9 cellular contexts compared by ENCODE assay signal in genomic region chr14:103819503-103820307, GRCh38. TPM values are rescaled to one million over a fixed set of nuclear protein-coding genes. Genes with fewer than 3 reads are reported as not detected.
DNase-seq lines count a peak whose midpoint lies in the region; ATAC-seq and TF ChIP-seq lines count a peak whose summit lies in the region.
"Had no signal": no experiment of that assay in that cellular context is flagged by ENCODE, and none has a peak within 500 bp of the region (broad histone marks: within the 10 kb centered on the region; RNA-seq: fewer than 3 reads in every experiment).

No MANE protein-coding gene starts in this region.

- CTCF ChIA-PET in Caco-2 (lab: Charles Lee), result interaction anchor here (0.7 to 1.4 kb wide), 2 partner anchors 11 to 193 kb away, joined by 3 to 4 read pairs; no protein-coding TSS in a partner anchor

- H3K27me3 ChIP-seq in Caco-2 (replicated peaks; ENCODE audit: control insufficient read depth, insufficient read depth, low read length), result no peaks in the 10 kb centered on the region

- no peaks in the 10 kb centered on the region for H3K9me3 ChIP-seq in mucosa of descending colon
- H3K9me3 ChIP-seq in Caco-2, result no peaks in the 10 kb centered on the region

- H3K27ac Mint-ChIP-seq in Caco-2 (ENCODE audit: unreplicated experiment), result no peak overlapping the region

- ATAC-seq in mucosa of descending colon (peak; percentile 83), HG03432 (IDR thresholded peaks at IDR 0.05; ENCODE audit: unreplicated experiment) (no peak), HG02678 (IDR thresholded peaks at IDR 0.05; ENCODE audit: unreplicated experiment) (no peak)

- H3K36me3 Mint-ChIP-seq in Caco-2 (ENCODE audit: insufficient read depth, unreplicated experiment), result no peaks in the 10 kb centered on the region
- H3K36me3 Mint-ChIP-seq: activated naive CD4-positive, alpha-beta T cell treated with anti-CD3 and anti-CD28 coated beads, Interleukin-2, amount 50 U/mL, for 72 hours had no signal

- peaks cover under 1% of the 10 kb centered on the region for H3K4me1 Mint-ChIP-seq in Caco-2 (ENCODE audit: low read depth, unreplicated experiment)

- no peak overlapping the region for H3K4me3 Mint-ChIP-seq in Caco-2 (ENCODE audit: unreplicated experiment)

- H3K4me3 ChIP-seq in mucosa of descending colon (no peak overlapping the region), Caco-2 (ENCODE audit: low read depth, low read length) (no peak overlapping the region)

- TF ChIP-seq CTCF in mucosa of descending colon (IDR thresholded peaks at IDR 0.05) (no peak), Caco-2 (IDR thresholded peaks at IDR 0.05; ENCODE audit: insufficient read depth in 1 of 2, low read depth in 1 of 2, low read length in 1 of 2, severe bottlenecking in 1 of 2, unreplicated experiment in 1 of 2) (no peak)

- no TSS peak for BruUV-seq in Caco-2 (replicated peaks; lab: Mats Ljungman, UMichigan)

- peak; percentile 38 for DNase-seq in COR-L47 (lab: John Stamatoyannopoulos, UW)
- peak; percentile 96 for DNase-seq in NCI-H2107 treated with DMSO at 0.1 percent for 48 hours (lab: John Stamatoyannopoulos, UW; ENCODE audit: unreplicated experiment)
- DNase-seq in ecto neural progenitor cell (ENCODE audit: low spot score), result peak; percentile 61
- DNase-seq in mucosa of descending colon, result peak in 2 of 3 donors; percentile 34 to 36
- DNase-seq in Caco-2, result no peak
- no peak for DNase-seq in central memory CD4-positive, alpha-beta T cell

- H3K27me3 Mint-ChIP-seq in Caco-2 (ENCODE audit: insufficient read depth, unreplicated experiment), result no peaks in the 10 kb centered on the region

- POLR2A ChIA-PET in Caco-2 (lab: Charles Lee), result no interaction called here

- intact Hi-C loops in mucosa of descending colon (cut with DNase I, micrococcal nuclease), result no loop called here
- intact Hi-C loops in Caco-2 (cut with micrococcal nuclease; ENCODE audit: unreplicated experiment), result no loop called here

- H3K9me3 Mint-ChIP-seq in Caco-2 (ENCODE audit: unreplicated experiment), result no peaks in the 10 kb centered on the region
- H3K9me3 Mint-ChIP-seq: activated naive CD4-positive, alpha-beta T cell treated with anti-CD3 and anti-CD28 coated beads, Interleukin-2, amount 50 U/mL, for 72 hours had no signal

- H3K36me3 ChIP-seq in mucosa of descending colon (ENCODE audit: low read depth) (no peaks in the 10 kb centered on the region), Caco-2 (ENCODE audit: control insufficient read depth, insufficient read depth, low read length) (no peaks in the 10 kb centered on the region)

- H3K4me1 ChIP-seq in mucosa of descending colon (ENCODE audit: low read depth), result peaks cover 13% of the 10 kb centered on the region
- H3K4me1 ChIP-seq in Caco-2, result peaks cover under 1% of the 10 kb centered on the region; the same call in 1 of the 2 replicates

RNA-seq across cellular contexts. Expression of gene PPP1R13B, which starts 27.7 kb away (rescaled TPM):
- 10 to 100 TPM; 49.6 to 65.5 (median 52.1) TPM for total RNA-seq in mucosa of descending colon
- total RNA-seq in Caco-2 (2022), result 15.8 and 16.7 TPM in 2 replicates

Comparison
In these comparisons a context has a peak if more than half of its experiments do, and no peak if none do; other contexts are left out.
1. DNase-seq: peak in COR-L47 (single experiment), NCI-H2107 treated with DMSO at 0.1 percent for 48 hours (single experiment), ecto neural progenitor cell (single experiment) and mucosa of descending colon (2 of 3); none in Caco-2 (0 of 2) and central memory CD4-positive, alpha-beta T cell (single experiment).